Comparison of ENCODE assay signal across 13 cellular contexts in the genomic region with DNA sequence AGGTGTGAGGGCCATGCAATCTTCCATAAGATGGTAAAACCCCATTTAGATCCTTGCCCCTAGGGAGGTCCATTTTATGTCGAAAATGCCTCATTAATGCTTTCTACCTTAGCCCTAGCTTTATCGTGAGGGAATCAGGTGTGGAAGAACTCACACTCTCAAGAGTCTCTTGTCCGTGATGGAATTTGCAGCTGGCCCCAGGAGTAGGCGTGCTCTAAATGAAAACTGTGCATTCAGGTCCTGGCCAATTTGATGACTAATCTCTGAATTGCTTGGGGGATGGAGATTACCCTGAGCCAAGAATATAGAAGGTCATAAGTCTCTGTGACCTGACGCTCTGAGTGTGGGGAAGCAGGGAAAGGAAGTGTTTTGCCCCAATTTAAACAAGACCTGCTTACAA. TPM values are rescaled to one million over a fixed set of nuclear protein-coding genes. Genes with fewer than 3 reads are reported as not detected.
DNase-seq lines count a peak whose midpoint lies in the region; ATAC-seq and TF ChIP-seq lines count a peak whose summit lies in the region.
"Had no signal": no experiment of that assay in that cellular context is flagged by ENCODE, and none has a peak within 500 bp of the region (broad histone marks: within the 10 kb centered on the region; RNA-seq: fewer than 3 reads in every experiment).

No MANE protein-coding gene starts in this region.

- no peaks in the 10 kb centered on the region for H3K27me3 ChIP-seq in BE2C
- H3K27me3 ChIP-seq: esophagus squamous epithelium, pancreas, suprapubic skin had no signal

- DNase-seq in ELR (ENCODE audit: low read depth) (peak; percentile 43), SW480 (ENCODE audit: low spot score) (peak; percentile 12), fibroblast of the aortic adventitia (ENCODE audit: low read depth) (peak; percentile 66), skeletal muscle cell (ENCODE audit: low read depth) (peak; percentile 83), SIG-M5 (lab: John Stamatoyannopoulos, UW) (no peak), BE2C (no peak)
- DNase-seq: esophagus squamous epithelium; NCI-H187; stimulated activated CD4-positive, alpha-beta T cell treated with anti-CD3 and anti-CD28 coated beads, Interleukin-4, amount 100 ng/mL, for 24 hours had no signal

- H3K4me3 ChIP-seq in fibroblast of the aortic adventitia (ENCODE audit: low read depth, low read length) (no peak overlapping the region), skeletal muscle cell (ENCODE audit: low read depth, low read length) (no peak overlapping the region), BE2C (ENCODE audit: low read depth, low read length) (no peak overlapping the region)
- H3K4me3 ChIP-seq: esophagus squamous epithelium, pancreas, suprapubic skin had no signal

- H3K9me3 ChIP-seq in BE2C = no peaks in the 10 kb centered on the region
- H3K9me3 ChIP-seq: esophagus squamous epithelium, pancreas, suprapubic skin had no signal

- ATAC-seq in GM18519 (IDR thresholded peaks at IDR 0.05; ENCODE audit: low FRiP score, unreplicated experiment) (no peak), HG03039 (IDR thresholded peaks at IDR 0.05; ENCODE audit: unreplicated experiment) (no peak)

- H3K4me1 ChIP-seq in BE2C = no peaks in the 10 kb centered on the region
- H3K4me1 ChIP-seq: pancreas had no signal

- no peak for TF ChIP-seq CTCF in fibroblast of the aortic adventitia (IDR thresholded peaks at IDR 0.05; ENCODE audit: insufficient read depth, low read length)
- TF ChIP-seq CTCF in BE2C (IDR thresholded peaks at IDR 0.05; ENCODE audit: low read depth, low read length) = no peak

- H3K36me3 ChIP-seq in BE2C = no peaks in the 10 kb centered on the region
- H3K36me3 ChIP-seq: esophagus squamous epithelium, pancreas, suprapubic skin had no signal

RNA-seq across cellular contexts. Expression of gene C10orf90, which starts 6.6 kb away (rescaled TPM):
- total RNA-seq in fibroblast of the aortic adventitia (ENCODE audit: low replicate concordance) = 1.1 TPM in 1 of 2 replicates, not detected in the other
- 11.0 TPM for polyA plus RNA-seq in BE2C (2012; ENCODE audit: insufficient read depth, insufficient read length, low read depth)
- polyA plus RNA-seq: pancreas had no signal

Comparison
In these comparisons a context has a peak if more than half of its experiments do, and no peak if none do; other contexts are left out.
1. DNase-seq: peak in ELR (single experiment), SW480 (single experiment), fibroblast of the aortic adventitia (single experiment) and skeletal muscle cell (single experiment); none in SIG-M5 (single experiment) and BE2C (single experiment).